8 cellular contexts compared by ENCODE assay signal in the genomic region with DNA sequence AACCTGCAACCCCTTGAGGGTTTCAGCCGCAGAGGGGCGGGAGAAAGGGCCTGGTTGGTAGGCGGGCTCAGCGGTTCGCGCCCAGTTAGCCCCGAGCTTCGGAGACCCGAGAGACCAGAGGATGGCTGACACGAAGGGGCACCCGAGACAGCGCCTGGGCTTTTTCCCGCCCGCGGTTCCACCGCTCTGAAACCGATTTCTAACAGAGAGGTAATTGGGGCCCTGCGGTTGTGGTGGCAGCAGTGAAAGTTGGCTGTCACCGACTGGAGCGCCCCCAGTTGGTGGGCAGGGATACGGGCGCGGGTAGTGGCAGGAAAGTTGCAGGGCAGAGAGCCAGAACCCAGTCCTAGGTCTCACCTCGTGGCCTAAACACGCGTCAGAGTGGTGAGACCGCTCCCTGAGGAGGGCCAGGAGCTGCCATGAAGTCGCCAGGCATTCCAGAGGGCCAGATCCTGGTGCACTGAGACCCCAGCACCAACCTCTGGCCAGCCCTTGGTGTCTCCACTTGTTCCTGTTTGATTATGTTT. TPM values are rescaled to one million over a fixed set of nuclear protein-coding genes. Genes with fewer than 3 reads are reported as not detected.
DNase-seq lines count a peak whose midpoint lies in the region; ATAC-seq, FAIRE-seq and TF ChIP-seq lines count a peak whose summit lies in the region.

No MANE protein-coding gene starts in this region.

- H3K27ac Mint-ChIP-seq in mesothelial cell of epicardium, result no peak overlapping the region

- no peaks in the 10 kb centered on the region for H3K27me3 ChIP-seq in BE2C

- H3K4me3 Mint-ChIP-seq in mesothelial cell of epicardium, result peak overlapping the region; percentile 78

- H3K27me3 Mint-ChIP-seq in mesothelial cell of epicardium (ENCODE audit: low read depth), result peaks cover 6% of the 10 kb centered on the region

- peaks cover 9% of the 10 kb centered on the region for H3K4me1 Mint-ChIP-seq in mesothelial cell of epicardium

- peaks cover 13% of the 10 kb centered on the region for H3K36me3 ChIP-seq in BE2C

- peak; percentile 48 for TF ChIP-seq CTCF in BE2C (IDR thresholded peaks at IDR 0.05; ENCODE audit: low read depth, low read length)
- TF ChIP-seq CTCF in mesothelial cell of epicardium (IDR thresholded peaks at IDR 0.05; ENCODE audit: unreplicated experiment), result peak; percentile 42

- FAIRE-seq in GM19239 (lab: Jason Lieb, UNC), result peak; percentile 91

- ATAC-seq in HG03439 (IDR thresholded peaks at IDR 0.05; ENCODE audit: unreplicated experiment), result peak; percentile 44

- 0 out of 2 replicates have a peak, but pooled peaks cover 3% of the 10 kb centered on the region for H3K4me1 ChIP-seq in BE2C

- H3K9me3 ChIP-seq in BE2C, result no peaks in the 10 kb centered on the region

- no peaks in the 10 kb centered on the region for H3K9me3 Mint-ChIP-seq in mesothelial cell of epicardium

- H3K4me3 ChIP-seq in BE2C (ENCODE audit: low read depth, low read length), result peak overlapping the region; percentile 72

- H3K36me3 Mint-ChIP-seq in mesothelial cell of epicardium, result peaks cover 4% of the 10 kb centered on the region

- DNase-seq in BE2C, result peak; percentile 71
- peak; percentile 44 for DNase-seq in GM19239 (ENCODE audit: insufficient read length, low spot score)
- DNase-seq in NCI-H774 (lab: John Stamatoyannopoulos, UW), result peak; percentile 80
- DNase-seq in activated CD8-positive, alpha-beta memory T cell treated with anti-CD3 and anti-CD28 coated beads for 1 hour (ENCODE audit: extremely low read depth in 1 of 2, low read depth in 1 of 2), result peak; percentile 58 to 67
- peak; percentile 67 for DNase-seq in effector CD8-positive, alpha-beta T cell (lab: John Stamatoyannopoulos, UW)
- peak in 1 of 2 experiments; percentile 57 for DNase-seq in mesothelial cell of epicardium (ENCODE audit: low spot score in 2 of 2, unreplicated experiment in 2 of 2)
- peak; percentile 80 to 85 for DNase-seq in stimulated activated CD8-positive, alpha-beta memory T cell treated with anti-CD3 and anti-CD28 coated beads, Interleukin-2, amount 100 ng/mL, for 48 hours (ENCODE audit: low read depth in 2 of 2)

RNA-seq across cellular contexts. Expression of a gene that starts 0.6 kb away (rescaled TPM):
- 1.4 TPM for polyA plus RNA-seq in BE2C (2012; ENCODE audit: insufficient read depth, insufficient read length, low read depth)
- 0.69 to 1.2 TPM (median 0.90 TPM) in 3 replicates for total RNA-seq in mesothelial cell of epicardium

RNA-seq across cellular contexts. Expression of a gene that starts 14.8 kb away (rescaled TPM):
- polyA plus RNA-seq in BE2C (2012; ENCODE audit: insufficient read depth, insufficient read length, low read depth), result 2,082 TPM
- total RNA-seq in mesothelial cell of epicardium, result 539 to 557 TPM (median 540 TPM) in 3 replicates

RNA-seq across cellular contexts. Expression of a gene that starts 22.7 kb away (rescaled TPM):
- 0.62 TPM for polyA plus RNA-seq in BE2C (2012; ENCODE audit: insufficient read depth, insufficient read length, low read depth)
- 0.09 to 0.20 TPM (median 0.18 TPM) in 3 replicates for total RNA-seq in mesothelial cell of epicardium

RNA-seq across cellular contexts. Expression of a gene that starts 23.0 kb away (rescaled TPM):
- 604 TPM for polyA plus RNA-seq in BE2C (2012; ENCODE audit: insufficient read depth, insufficient read length, low read depth)
- total RNA-seq in mesothelial cell of epicardium, result 15.6 to 21.3 TPM (median 18.6 TPM) in 3 replicates

RNA-seq across cellular contexts. Expression of a gene that starts 31.1 kb away (rescaled TPM):
- 709 TPM for polyA plus RNA-seq in BE2C (2012; ENCODE audit: insufficient read depth, insufficient read length, low read depth)
- total RNA-seq in mesothelial cell of epicardium, result 448 to 452 TPM (median 448 TPM) in 3 replicates
